In genomic region chr14:106044949-106045596, GRCh38 we compare ENCODE assay signal across 9 cellular contexts.
DNase-seq lines count a peak whose midpoint lies in the region; TF ChIP-seq lines count a peak whose summit lies in the region.
"Had no signal": no experiment of that assay in that cellular context is flagged by ENCODE, and none has a peak within 500 bp of the region (broad histone marks: within the 10 kb centered on the region; RNA-seq: fewer than 3 reads in every experiment).

No MANE protein-coding gene starts in this region.

- peak; percentile 92 for TF ChIP-seq CTCF in GM12873 (IDR thresholded peaks at IDR 0.05; ENCODE audit: insufficient read depth, low read depth, low read length, missing control alignments)

- no peak overlapping the region for H4K8ac ChIP-seq in mesenchymal stem cell (ENCODE audit: low read length)

- H2BK15ac ChIP-seq in mesenchymal stem cell (ENCODE audit: low read depth, poor library complexity, severe bottlenecking): no peak overlapping the region

- H2BK12ac ChIP-seq in mesenchymal stem cell (ENCODE audit: low read length in 2 of 2): no peak overlapping the region

- no peak overlapping the region for H2AFZ ChIP-seq in mesenchymal stem cell (ENCODE audit: low read depth, low read length)

- no peak overlapping the region for H3K4me3 ChIP-seq in effector memory CD4-positive, alpha-beta T cell (ENCODE audit: insufficient read depth, low read depth, low read length, poor library complexity, severe bottlenecking)
- no peak overlapping the region for H3K4me3 ChIP-seq in mesenchymal stem cell (ENCODE audit: insufficient read depth in 1 of 2, low read depth in 1 of 2, low read length in 2 of 2)
- H3K4me3 ChIP-seq: skin epidermis had no signal

- H3K23ac ChIP-seq in mesenchymal stem cell (ENCODE audit: low read length in 2 of 2): no peak overlapping the region

- peak; percentile 12 for DNase-seq in KG1 (lab: John Stamatoyannopoulos, UW)
- DNase-seq in activated CD4-positive, CD25-positive, alpha-beta regulatory T cell (lab: John Stamatoyannopoulos, UW): peak; percentile 53 to 82 (median 61)
- peak; percentile 45 to 66 (median 53) for DNase-seq in effector memory CD4-positive, alpha-beta T cell
- peak; percentile 82 to 84 for DNase-seq in stimulated activated CD4-positive, alpha-beta T cell treated with anti-CD3 and anti-CD28 coated beads, Interleukin-2, amount 100 ng/mL, for 48 hours
- DNase-seq in mesenchymal stem cell: no peak
- DNase-seq in H4 (ENCODE audit: low spot score): no peak
- no peak for DNase-seq in posterior vena cava (ENCODE audit: low spot score)

- H3K4ac ChIP-seq in mesenchymal stem cell (ENCODE audit: low read depth in 1 of 2, low read length in 2 of 2): no peak overlapping the region

- H2BK120ac ChIP-seq in mesenchymal stem cell (ENCODE audit: low read depth, low read length): no peak overlapping the region

- H3K27ac ChIP-seq in effector memory CD4-positive, alpha-beta T cell (ENCODE audit: insufficient read depth, low read length, poor library complexity, severe bottlenecking): no peak overlapping the region
- H3K27ac ChIP-seq in mesenchymal stem cell (ENCODE audit: low read length, poor library complexity, severe bottlenecking): no peak overlapping the region
- H3K27ac ChIP-seq: skin epidermis had no signal

- H2AK5ac ChIP-seq in mesenchymal stem cell (ENCODE audit: low read length, severe bottlenecking): no peak overlapping the region

- no peak overlapping the region for H3K4me2 ChIP-seq in mesenchymal stem cell (ENCODE audit: low read length, poor library complexity, severe bottlenecking)

- no peak overlapping the region for H2BK5ac ChIP-seq in mesenchymal stem cell (ENCODE audit: low read depth, low read length, poor library complexity, severe bottlenecking)

- 47% methylated on average over 8 of the region's 9 CpGs for WGBS in mesenchymal stem cell

- H3K18ac ChIP-seq in mesenchymal stem cell (ENCODE audit: low read depth in 1 of 2, low read length in 2 of 2): no peak overlapping the region

- no peaks in the 10 kb centered on the region for H3K4me1 ChIP-seq in effector memory CD4-positive, alpha-beta T cell (ENCODE audit: control insufficient read depth, insufficient read depth, low read length, poor library complexity, severe bottlenecking)
- H3K4me1 ChIP-seq in mesenchymal stem cell (ENCODE audit: control insufficient read depth, insufficient read depth, low read depth, low read length): no peaks in the 10 kb centered on the region

- intact Hi-C loops in posterior vena cava (cut with DNase I): loop anchor here in 1 of 2 donors (1.0 kb wide), 1 partner anchor 35 kb away; no protein-coding TSS in a partner anchor

- H3K79me1 ChIP-seq in mesenchymal stem cell (replicated peaks; ENCODE audit: low read length, poor library complexity, severe bottlenecking): no peaks in the 10 kb centered on the region

- H3K14ac ChIP-seq in mesenchymal stem cell (ENCODE audit: low read length in 2 of 2): no peak overlapping the region

- no peak overlapping the region for H3K9ac ChIP-seq in mesenchymal stem cell (ENCODE audit: low read length)

- H3K9me3 ChIP-seq in effector memory CD4-positive, alpha-beta T cell (ENCODE audit: control insufficient read depth, low read length): no peaks in the 10 kb centered on the region
- H3K9me3 ChIP-seq in mesenchymal stem cell (ENCODE audit: control insufficient read depth, low read length): no peaks in the 10 kb centered on the region

- H3K36me3 ChIP-seq in effector memory CD4-positive, alpha-beta T cell (ENCODE audit: control insufficient read depth, insufficient read depth, low read length): no peaks in the 10 kb centered on the region
- H3K36me3 ChIP-seq in mesenchymal stem cell (ENCODE audit: control insufficient read depth in 1 of 2, insufficient read depth in 2 of 2, low read depth in 1 of 2, low read length in 2 of 2): no peaks in the 10 kb centered on the region

- no peaks in the 10 kb centered on the region for H3K27me3 ChIP-seq in effector memory CD4-positive, alpha-beta T cell (replicated peaks; ENCODE audit: control insufficient read depth, insufficient read depth, low read length, poor library complexity, severe bottlenecking)
- no peaks in the 10 kb centered on the region for H3K27me3 ChIP-seq in mesenchymal stem cell (ENCODE audit: control insufficient read depth in 1 of 2, insufficient read depth in 1 of 2, low read length in 2 of 2)

- no peak overlapping the region for H4K91ac ChIP-seq in mesenchymal stem cell (ENCODE audit: low read length)

Comparison
In these comparisons a context has a peak if more than half of its experiments do, and no peak if none do; other contexts are left out.
1. DNase-seq: peak in KG1 (single experiment), activated CD4-positive, CD25-positive, alpha-beta regulatory T cell (4 of 4), effector memory CD4-positive, alpha-beta T cell (3 of 3) and stimulated activated CD4-positive, alpha-beta T cell treated with anti-CD3 and anti-CD28 coated beads, Interleukin-2, amount 100 ng/mL, for 48 hours (2 of 2); none in mesenchymal stem cell (single experiment), H4 (single experiment) and posterior vena cava (single experiment).